ENCODE assay signal across 10 cellular contexts in genomic region chr11:44899959-44900358, GRCh38. TPM values are rescaled to one million over a fixed set of nuclear protein-coding genes. Genes with fewer than 3 reads are reported as not detected.
DNase-seq lines count a peak whose midpoint lies in the region; ATAC-seq, FAIRE-seq and TF ChIP-seq lines count a peak whose summit lies in the region.
"Had no signal": no experiment of that assay in that cellular context is flagged by ENCODE, and none has a peak within 500 bp of the region (broad histone marks: within the 10 kb centered on the region; RNA-seq: fewer than 3 reads in every experiment).

No MANE protein-coding gene starts in this region.

- no peak overlapping the region for H3K27ac Mint-ChIP-seq in activated T-helper 17 cell treated with anti-CD3 and anti-CD28 coated beads, Interleukin-2, amount 50 U/mL, for 72 hours
- H3K27ac Mint-ChIP-seq in CD8-positive, alpha-beta T cell: no peak overlapping the region
- no peak overlapping the region for H3K27ac Mint-ChIP-seq in type B pancreatic cell
- H3K27ac Mint-ChIP-seq: IgD-negative memory B cell had no signal

- FAIRE-seq in HepG2 (lab: Jason Lieb, UNC): no peak
- FAIRE-seq: endometrium had no signal

- CTCF ChIA-PET in HepG2 (lab: Yijun Ruan, JAX; ENCODE audit: low intra/inter-chr PET ratio, low total read pairs): no interaction called here
- CTCF ChIA-PET in CD8-positive, alpha-beta T cell (lab: Charles Lee): interaction anchor here (0.8 to 1.2 kb wide), 3 partner anchors 11 to 343 kb away, joined by 5 read pairs; no protein-coding TSS in a partner anchor

- H3K9me3 ChIP-seq in Karpas-422 (ENCODE audit: low read length) (no peaks in the 10 kb centered on the region), HepG2 (ENCODE audit: low read length) (no peaks in the 10 kb centered on the region), ascending aorta (no peaks in the 10 kb centered on the region)
- no peaks in the 10 kb centered on the region for H3K9me3 ChIP-seq in CD8-positive, alpha-beta T cell (ENCODE audit: low read length)

- H3K36me3 ChIP-seq in Karpas-422 (ENCODE audit: insufficient read depth, low read length) (no peaks in the 10 kb centered on the region), HepG2 (replicated peaks in 1 of 2; ENCODE audit: control insufficient read depth in 1 of 2, insufficient read depth in 2 of 2, low read length in 2 of 2) (no peaks in the 10 kb centered on the region), ascending aorta (no peaks in the 10 kb centered on the region)
- no peaks in the 10 kb centered on the region for H3K36me3 ChIP-seq in CD8-positive, alpha-beta T cell (ENCODE audit: insufficient read depth, low read length)

- H4K20me1 ChIP-seq in Karpas-422 (ENCODE audit: insufficient read depth, low read depth, low read length): no peaks in the 10 kb centered on the region
- no peaks in the 10 kb centered on the region for H4K20me1 ChIP-seq in HepG2 (ENCODE audit: insufficient read depth, low read length)

- POLR2A ChIA-PET in HepG2 (lab: Yijun Ruan, JAX): no interaction called here
- POLR2A ChIA-PET in CD8-positive, alpha-beta T cell (lab: Charles Lee): no interaction called here

- H3K4me2 ChIP-seq in Karpas-422 (ENCODE audit: low read depth, low read length, poor library complexity, severe bottlenecking) (peak overlapping the region; percentile 12), HepG2 (ENCODE audit: low read depth, low read length) (no peak overlapping the region)

- H2AFZ ChIP-seq in Karpas-422 (ENCODE audit: low read length): no peak overlapping the region; the same call in 1 of the 2 replicates
- no peak overlapping the region for H2AFZ ChIP-seq in HepG2 (ENCODE audit: low read length)

- ATAC-seq in activated T-helper 17 cell treated with anti-CD3 and anti-CD28 coated beads, Interleukin-2, amount 50 U/mL, for 72 hours (replicated peaks): peak; percentile 96
- ATAC-seq in HepG2: peak; percentile 79
- ATAC-seq in CD8-positive, alpha-beta T cell: no peak

- H3K4me1 ChIP-seq in Karpas-422 (ENCODE audit: low read length) (peaks cover 4% of the 10 kb centered on the region; the same call in 1 of the 2 replicates), HepG2 (ENCODE audit: insufficient read depth, low read length) (no peaks in the 10 kb centered on the region), ascending aorta (no peaks in the 10 kb centered on the region)
- H3K4me1 ChIP-seq in CD8-positive, alpha-beta T cell (ENCODE audit: insufficient read depth, low read length): no peaks in the 10 kb centered on the region

- TF ChIP-seq CTCF in HepG2 (CRISPR knock-in tag; IDR thresholded peaks at IDR 0.05) (no peak), ascending aorta (IDR thresholded peaks at IDR 0.05) (no peak), type B pancreatic cell (conservative IDR thresholded peaks at IDR 0.05) (no peak)
- no peak for TF ChIP-seq CTCF in CD8-positive, alpha-beta T cell (IDR thresholded peaks at IDR 0.05)

- H3K9ac ChIP-seq in Karpas-422 (ENCODE audit: low read length) (no peak overlapping the region), HepG2 (ENCODE audit: insufficient read depth, low read depth, low read length) (no peak overlapping the region)

- H3K27ac ChIP-seq in Karpas-422 (ENCODE audit: low read length): no peak overlapping the region
- no peak overlapping the region for H3K27ac ChIP-seq in HepG2 (ENCODE audit: extremely low read length, insufficient read depth, low read length)
- H3K27ac ChIP-seq in CD8-positive, alpha-beta T cell (ENCODE audit: low read depth, low read length): no peak overlapping the region
- no peak overlapping the region for H3K27ac ChIP-seq in ascending aorta

- H3K9me3 Mint-ChIP-seq in activated T-helper 17 cell treated with anti-CD3 and anti-CD28 coated beads, Interleukin-2, amount 50 U/mL, for 72 hours: no peaks in the 10 kb centered on the region
- H3K9me3 Mint-ChIP-seq in CD8-positive, alpha-beta T cell: no peaks in the 10 kb centered on the region
- H3K9me3 Mint-ChIP-seq in type B pancreatic cell: no peaks in the 10 kb centered on the region

- H3K4me1 Mint-ChIP-seq in activated T-helper 17 cell treated with anti-CD3 and anti-CD28 coated beads, Interleukin-2, amount 50 U/mL, for 72 hours: no peaks in the 10 kb centered on the region
- no peaks in the 10 kb centered on the region for H3K4me1 Mint-ChIP-seq in CD8-positive, alpha-beta T cell (ENCODE audit: low read depth)
- H3K4me1 Mint-ChIP-seq in type B pancreatic cell (ENCODE audit: unreplicated experiment): peaks cover 4% of the 10 kb centered on the region

- peaks cover 8% of the 10 kb centered on the region for H3K36me3 Mint-ChIP-seq in activated T-helper 17 cell treated with anti-CD3 and anti-CD28 coated beads, Interleukin-2, amount 50 U/mL, for 72 hours (ENCODE audit: low read depth)
- peaks cover 4% of the 10 kb centered on the region for H3K36me3 Mint-ChIP-seq in CD8-positive, alpha-beta T cell
- H3K36me3 Mint-ChIP-seq in type B pancreatic cell: peaks cover 7% of the 10 kb centered on the region

- in situ Hi-C loops in HepG2 (cut with HindIII; ENCODE audit: extremely low pct_ligation_motif_present, low pct_unique_long_range_greater_than_20kb): loop anchor here (25.0 kb wide), 1 partner anchor 588 kb away; the partner anchor contains the start of gene ALX4

- TF ChIP-seq RAD21 in HepG2 (CRISPR knock-in tag; IDR thresholded peaks at IDR 0.05): no peak

- TF ChIP-seq EP300 in HepG2 (IDR thresholded peaks at IDR 0.05; ENCODE audit: low read depth in 2 of 2, low read length in 2 of 2) (no peak), HepG2 (CRISPR knock-in tag; IDR thresholded peaks at IDR 0.05; ENCODE audit: borderline replicate concordance) (no peak)

- intact Hi-C loops in HepG2 (cut with micrococcal nuclease; ENCODE audit: unreplicated experiment): no loop called here
- intact Hi-C loops in CD8-positive, alpha-beta T cell (cut with DNase I, micrococcal nuclease): no loop called here
- intact Hi-C loops in ascending aorta (cut with DNase I): no loop called here

- H3K27me3 Mint-ChIP-seq in activated T-helper 17 cell treated with anti-CD3 and anti-CD28 coated beads, Interleukin-2, amount 50 U/mL, for 72 hours: no peaks in the 10 kb centered on the region
- H3K27me3 Mint-ChIP-seq in CD8-positive, alpha-beta T cell (ENCODE audit: low read depth): no peaks in the 10 kb centered on the region
- no peaks in the 10 kb centered on the region for H3K27me3 Mint-ChIP-seq in type B pancreatic cell

- no peaks in the 10 kb centered on the region for H3K27me3 ChIP-seq in Karpas-422 (ENCODE audit: low read length)
- H3K27me3 ChIP-seq in HepG2 (ENCODE audit: control insufficient read depth in 1 of 2, insufficient read depth in 2 of 2, low read length in 2 of 2): no peaks in the 10 kb centered on the region; a peak in 1 of 5 replicates
- no peaks in the 10 kb centered on the region for H3K27me3 ChIP-seq in CD8-positive, alpha-beta T cell (ENCODE audit: insufficient read depth, low read length)
- no peaks in the 10 kb centered on the region for H3K27me3 ChIP-seq in ascending aorta

- no peaks in the 10 kb centered on the region for H3K9me2 ChIP-seq in Karpas-422 (replicated peaks; ENCODE audit: insufficient read depth, low read length)

- no TSS peak for BruUV-seq in HepG2 (replicated peaks; lab: Mats Ljungman, UMichigan)

- WGBS in HepG2 (ENCODE audit: low lambda C conversion rate): 3% methylated on average over 3 of the region's 3 CpGs

- no peak overlapping the region for H3K4me3 Mint-ChIP-seq in activated T-helper 17 cell treated with anti-CD3 and anti-CD28 coated beads, Interleukin-2, amount 50 U/mL, for 72 hours
- H3K4me3 Mint-ChIP-seq in CD8-positive, alpha-beta T cell: no peak overlapping the region
- no peak overlapping the region for H3K4me3 Mint-ChIP-seq in type B pancreatic cell

- no peak for TF ChIP-seq POLR2A in HepG2 (IDR thresholded peaks at IDR 0.05; ENCODE audit: insufficient read depth in 1 of 2, low read depth in 2 of 2, low read length in 2 of 2)

- H3K4me3 ChIP-seq in Karpas-422 (ENCODE audit: low read length) (no peak overlapping the region), HepG2 (replicated peaks in 1 of 3; ENCODE audit: insufficient read depth in 1 of 3, low read depth in 2 of 3, low read length in 3 of 3) (no peak overlapping the region), ascending aorta (no peak overlapping the region)
- no peak overlapping the region for H3K4me3 ChIP-seq in CD8-positive, alpha-beta T cell (ENCODE audit: low read depth, low read length)

- DNase-seq in GDM1 (lab: John Stamatoyannopoulos, UW) (peak; percentile 4), Karpas-422 (peak; percentile 95), HepG2 (ENCODE audit: low spot score) (peak; percentile 5), NCI-H345 treated with DMSO at 0.1 percent for 48 hours (lab: John Stamatoyannopoulos, UW; ENCODE audit: unreplicated experiment) (no peak), ascending aorta (ENCODE audit: low spot score in 2 of 2) (no peak), type B pancreatic cell (ENCODE audit: extremely low spot score, unreplicated experiment) (no peak)
- DNase-seq in CD8-positive, alpha-beta T cell: no peak

- H3K79me2 ChIP-seq in Karpas-422 (ENCODE audit: low read length): no peaks in the 10 kb centered on the region
- no peaks in the 10 kb centered on the region for H3K79me2 ChIP-seq in HepG2 (ENCODE audit: insufficient read depth, low read length)

RNA-seq across cellular contexts. Expression of gene TP53I11, which starts 50.7 kb away (rescaled TPM):
- total RNA-seq in Karpas-422 (2014; rRNA removed; shearing (Covaris generic); ENCODE audit: low replicate concordance): 0.34 and 0.72 TPM in 2 replicates
- 1 to 10 TPM; 3.8 to 6.4 TPM for total RNA-seq in activated T-helper 17 cell treated with anti-CD3 and anti-CD28 coated beads, Interleukin-2, amount 50 U/mL, for 72 hours
- total RNA-seq in HepG2 (2016; rRNA removed; fragmentation: Illumina TruSeq; extraction: Trizol) (not detected in 2 replicates), ascending aorta (266 TPM), type B pancreatic cell (ENCODE audit: low replicate concordance) (38.2 and 72.4 TPM in 2 replicates)
- not detected in 2 replicates for total RNA-seq in HepG2 (2016; cell fraction: cytosol; rRNA removed; fragmentation: Illumina TruSeq; extraction: Trizol; ENCODE audit: low read depth)
- total RNA-seq in HepG2 (2016; cell fraction: insoluble cytoplasmic fraction; rRNA removed; fragmentation: Illumina TruSeq; extraction: Trizol): not detected in 2 replicates
- not detected in 2 replicates for total RNA-seq in HepG2 (2016; cell fraction: membrane; rRNA removed; fragmentation: Illumina TruSeq; extraction: Trizol)
- not detected in 2 replicates for total RNA-seq in HepG2 (2016; cell fraction: nucleus; rRNA removed; fragmentation: Illumina TruSeq; extraction: Trizol)
- polyA plus RNA-seq in HepG2 (2011; rRNA removed): not detected in 2 replicates
- polyA plus RNA-seq in HepG2 (2011; cell fraction: cytosol; rRNA removed): not detected in 2 replicates
- not detected in 2 replicates for polyA plus RNA-seq in HepG2 (2011; cell fraction: nucleus; rRNA removed)
- polyA plus RNA-seq in HepG2 (2012): not detected in 2 replicates
- polyA plus RNA-seq in HepG2 (2016; cell fraction: cytosol; fragmentation: Illumina TruSeq; extraction: Trizol; ENCODE audit: low read depth): not detected in 2 replicates
- not detected in 2 replicates for polyA plus RNA-seq in HepG2 (2016; cell fraction: insoluble cytoplasmic fraction; fragmentation: Illumina TruSeq; extraction: Trizol; ENCODE audit: low read depth)
- not detected in 2 replicates for polyA plus RNA-seq in HepG2 (2016; cell fraction: membrane; fragmentation: Illumina TruSeq; extraction: Trizol; ENCODE audit: low read depth)
- not detected in 2 replicates for polyA plus RNA-seq in HepG2 (2016; cell fraction: nucleus; fragmentation: Illumina TruSeq; extraction: Trizol; ENCODE audit: insufficient read depth, low read depth)
- polyA minus RNA-seq in HepG2 (2011; rRNA and poly(A)+ RNA removed; ENCODE audit: low replicate concordance): 1.0 TPM in 1 of 2 replicates, not detected in the other
- polyA minus RNA-seq in HepG2 (2011; cell fraction: cytosol; rRNA and poly(A)+ RNA removed): not detected in 2 replicates
- not detected in 2 replicates for polyA minus RNA-seq in HepG2 (2011; cell fraction: nucleus; rRNA and poly(A)+ RNA removed)
- total RNA-seq in CD8-positive, alpha-beta T cell: 1 to 10 TPM; 4.8 to 6.8 TPM

Comparison
In these comparisons a context has a peak if more than half of its experiments do, and no peak if none do; other contexts are left out.
1. DNase-seq: peak in GDM1 (single experiment), Karpas-422 (single experiment) and HepG2 (single experiment); none in NCI-H345 treated with DMSO at 0.1 percent for 48 hours (single experiment), CD8-positive, alpha-beta T cell (0 of 7), ascending aorta (0 of 2) and type B pancreatic cell (single experiment).